Comparison of ENCODE assay signal across 8 cellular contexts in genomic region chr14:100440758-100441203, GRCh38.
A peak's percentile ranks its signal among the peaks of the same experiment; 100 is the strongest.
DNase-seq lines count a peak whose midpoint lies in the region; ATAC-seq and TF ChIP-seq lines count a peak whose summit lies in the region.
"Had no signal": no experiment of that assay in that cellular context is flagged by ENCODE, and none has a peak within 500 bp of the region (broad histone marks: within the 10 kb centered on the region; RNA-seq: fewer than 3 reads in every experiment).

No MANE protein-coding gene starts in this region.

- no peak for DNase-seq in PC-3
- peak; percentile 35 for DNase-seq in brain microvascular endothelial cell
- no peak for DNase-seq in transverse colon
- no peak for DNase-seq in GM10266 (ENCODE audit: extremely low spot score)
- DNase-seq in activated effector memory CD4-positive, alpha-beta T cell treated with anti-CD3 and anti-CD28 coated beads, Interleukin-2, amount 50 U/mL, for 16 hours, result no peak
- no peak for DNase-seq in KBM-7

- TF ChIP-seq EP300 in transverse colon (IDR thresholded peaks at IDR 0.05; ENCODE audit: low read depth), result no peak

- H3K9me3 ChIP-seq in PC-3 (ENCODE audit: low read length), result no peaks in the 10 kb centered on the region
- no peaks in the 10 kb centered on the region for H3K9me3 ChIP-seq in transverse colon

- no peak overlapping the region for H3K9ac ChIP-seq in PC-3 (ENCODE audit: low read length)

- POLR2A ChIA-PET in PC-3 (lab: Charles Lee; ENCODE audit: unreplicated experiment), result no interaction called here

- no peak for TF ChIP-seq POLR2A in transverse colon (IDR thresholded peaks at IDR 0.05)

- CTCF ChIA-PET in PC-3 (lab: Charles Lee), result interaction anchor here (0.6 to 2.5 kb wide), 7 partner anchors 16 to 214 kb away, joined by 3 to 42 read pairs (median 15); no protein-coding TSS in a partner anchor

- no TSS peak for BruUV-seq in PC-3 (replicated peaks; lab: Mats Ljungman, UMichigan)

- H3F3A ChIP-seq in PC-3 (ENCODE audit: low read length, unreplicated experiment), result no peaks in the 10 kb centered on the region

- TF ChIP-seq CTCF in PC-3 (conservative IDR thresholded peaks at IDR 0.05; ENCODE audit: low read depth, low read length) (no peak), brain microvascular endothelial cell (IDR thresholded peaks at IDR 0.05; ENCODE audit: low read depth, low read length, missing control alignments) (no peak), transverse colon (IDR thresholded peaks at IDR 0.05) (no peak), GM10266 (IDR thresholded peaks at IDR 0.05; ENCODE audit: control insufficient read depth, insufficient read depth, low read depth, missing control alignments) (no peak)

- peak overlapping the region; percentile 79 for H3K27ac ChIP-seq in PC-3 (ENCODE audit: low read length)
- H3K27ac ChIP-seq in brain microvascular endothelial cell, result no peak overlapping the region
- H3K27ac ChIP-seq in layer of hippocampus (ENCODE audit: low read depth, low read length), result peak overlapping the region; percentile 8
- peak overlapping the region; percentile 78 to 85 (median 80) for H3K27ac ChIP-seq in transverse colon

- no peaks in the 10 kb centered on the region for H4K20me1 ChIP-seq in PC-3 (ENCODE audit: low read length)

- H3K4me2 ChIP-seq in PC-3 (ENCODE audit: low read length), result peak overlapping the region; percentile 68

- no peaks in the 10 kb centered on the region for H3K9me2 ChIP-seq in PC-3 (replicated peaks; ENCODE audit: low read length)

- H3K4me1 ChIP-seq in PC-3 (ENCODE audit: insufficient read depth, low read length) (peaks cover 48% of the 10 kb centered on the region), transverse colon (peaks cover 17 to 71% (median 48%) of the 10 kb centered on the region in 4 donors)

- ATAC-seq in PC-3, result no peak

- no peak overlapping the region for H2AFZ ChIP-seq in PC-3 (ENCODE audit: low read length)

- H3K27me3 ChIP-seq in PC-3 (ENCODE audit: low read length), result no peaks in the 10 kb centered on the region
- H3K27me3 ChIP-seq in brain microvascular endothelial cell (replicated peaks), result no peaks in the 10 kb centered on the region
- H3K27me3 ChIP-seq in layer of hippocampus (ENCODE audit: control insufficient read depth, insufficient read depth, low read length), result no peaks in the 10 kb centered on the region
- H3K27me3 ChIP-seq in transverse colon, result no peaks in the 10 kb centered on the region

- in situ Hi-C loops in brain microvascular endothelial cell (cut with HindIII; ENCODE audit: low pct_ligation_motif_present, low sequenced_read_pairs), result no loop called here
- in situ Hi-C loops in transverse colon (cut with MboI; ENCODE audit: low pct_ligation_motif_present in 1 of 4, low pct_unique_long_range_greater_than_20kb in 1 of 4, low sequenced_read_pairs in 3 of 4), result loop anchor here in 1 of 4 donors (10.0 kb wide), 1 partner anchor 204 kb away; no protein-coding TSS in a partner anchor
- in situ Hi-C loops in KBM-7 (cut with MboI; ENCODE audit: low pct_unique_long_range_greater_than_20kb, low sequenced_read_pairs), result no loop called here

- no peaks in the 10 kb centered on the region for H3K79me2 ChIP-seq in PC-3 (ENCODE audit: low read length)

- H3K4me3 ChIP-seq in PC-3 (ENCODE audit: low read length) (no peak overlapping the region), brain microvascular endothelial cell (ENCODE audit: low read depth, low read length) (no peak overlapping the region), transverse colon (no peak overlapping the region)
- H3K4me3 ChIP-seq: coronary artery had no signal

- intact Hi-C loops in PC-3 (cut with micrococcal nuclease) (loop anchor here (1.0 kb wide), 2 partner anchors 23 to 205 kb away; no protein-coding TSS in a partner anchor), transverse colon (cut with DNase I; ENCODE audit: low total_unique reads) (no loop called here)

- H3K36me3 ChIP-seq in PC-3 (ENCODE audit: low read depth, low read length), result no peaks in the 10 kb centered on the region
- H3K36me3 ChIP-seq in brain microvascular endothelial cell (replicated peaks), result no peaks in the 10 kb centered on the region
- H3K36me3 ChIP-seq in transverse colon, result no peaks in the 10 kb centered on the region

- WGBS in transverse colon (ENCODE audit: low coverage in 1 of 2), 2 donors, result 61 to 67% methylated on average over 3 to 6 of the region's 6 CpGs
